ENCODE assay signal across 26 cellular contexts in the genomic region with DNA sequence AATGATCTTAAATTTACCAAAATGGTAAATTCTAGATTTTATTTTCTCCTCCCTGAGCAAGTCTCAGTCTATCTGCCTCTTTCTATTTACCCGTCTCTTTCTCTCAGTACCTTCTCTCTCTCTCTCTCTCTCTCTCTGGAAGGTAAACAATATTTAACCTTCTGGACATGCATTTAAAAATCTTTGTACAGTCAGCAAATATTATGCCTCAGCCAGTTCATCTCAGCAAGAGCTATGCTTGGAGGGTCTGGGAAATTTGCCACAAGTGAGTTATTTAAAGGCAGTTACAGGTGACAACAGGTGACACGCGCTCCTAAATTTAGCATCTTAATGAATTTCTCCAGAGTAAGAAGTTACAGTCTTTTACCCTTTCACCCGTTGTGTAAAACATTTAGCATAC. TPM values are rescaled to one million over a fixed set of nuclear protein-coding genes. Genes with fewer than 3 reads are reported as not detected.
DNase-seq lines count a peak whose midpoint lies in the region; ATAC-seq and TF ChIP-seq lines count a peak whose summit lies in the region.
"Had no signal": no experiment of that assay in that cellular context is flagged by ENCODE, and none has a peak within 500 bp of the region (broad histone marks: within the 10 kb centered on the region; RNA-seq: fewer than 3 reads in every experiment).

No MANE protein-coding gene starts in this region.

- TF ChIP-seq POLR2A in testis (IDR thresholded peaks at IDR 0.05) = no peak

- 65 to 80% methylated on average over 4 of the region's 4 CpGs for WGBS in testis, 2 donors

- intact Hi-C loops in testis (cut with DNase I; ENCODE audit: low total_unique reads) = no loop called here

- no peaks in the 10 kb centered on the region for H3K4me1 ChIP-seq in testis
- H3K4me1 ChIP-seq: Peyer's patch had no signal

- no peaks in the 10 kb centered on the region for H3K36me3 Mint-ChIP-seq in activated T-helper 17 cell treated with anti-CD3 and anti-CD28 coated beads, Interleukin-2, amount 50 U/mL, for 72 hours (ENCODE audit: low read depth)
- H3K36me3 Mint-ChIP-seq in nephron (ENCODE audit: low read depth) (no peaks in the 10 kb centered on the region), progenitor cell of endocrine pancreas (ENCODE audit: insufficient read depth) (no peaks in the 10 kb centered on the region)

- H3K27ac ChIP-seq in testis = no peak overlapping the region
- H3K27ac ChIP-seq: KMS-11, ovary, Peyer's patch, vagina had no signal

- peak overlapping the region; percentile 72 for H3K27ac Mint-ChIP-seq in activated T-helper 17 cell treated with anti-CD3 and anti-CD28 coated beads, Interleukin-2, amount 50 U/mL, for 72 hours
- H3K27ac Mint-ChIP-seq in nephron (peak overlapping the region; percentile 18 to 83 (median 55)), progenitor cell of endocrine pancreas (no peak overlapping the region)
- H3K27ac Mint-ChIP-seq: activated naive CD8-positive, alpha-beta T cell; memory B cell; stimulated activated naive CD8-positive, alpha-beta T cell treated with anti-CD3 and anti-CD28 coated beads, Interleukin-15, amount 100 ng/mL, for 72 hours had no signal

- H3K36me3 ChIP-seq in testis (ENCODE audit: low read depth, missing control alignments) = no peaks in the 10 kb centered on the region
- H3K36me3 ChIP-seq: ovary, Peyer's patch, vagina had no signal

- no peaks in the 10 kb centered on the region for H3K9me3 ChIP-seq in testis
- H3K9me3 ChIP-seq: ovary, Peyer's patch, vagina had no signal

- no peak overlapping the region for H3K4me3 Mint-ChIP-seq in activated T-helper 17 cell treated with anti-CD3 and anti-CD28 coated beads, Interleukin-2, amount 50 U/mL, for 72 hours
- H3K4me3 Mint-ChIP-seq in nephron = no peak overlapping the region
- no peak overlapping the region for H3K4me3 Mint-ChIP-seq in progenitor cell of endocrine pancreas (ENCODE audit: low read depth)
- H3K4me3 Mint-ChIP-seq: activated naive CD8-positive, alpha-beta T cell; memory B cell; neural crest cell; stimulated activated naive CD8-positive, alpha-beta T cell treated with anti-CD3 and anti-CD28 coated beads, Interleukin-15, amount 100 ng/mL, for 72 hours had no signal

- no peaks in the 10 kb centered on the region for H3K27me3 Mint-ChIP-seq in activated T-helper 17 cell treated with anti-CD3 and anti-CD28 coated beads, Interleukin-2, amount 50 U/mL, for 72 hours
- no peaks in the 10 kb centered on the region for H3K27me3 Mint-ChIP-seq in nephron (ENCODE audit: low read depth)
- H3K27me3 Mint-ChIP-seq in progenitor cell of endocrine pancreas = no peaks in the 10 kb centered on the region
- H3K27me3 Mint-ChIP-seq: activated naive CD8-positive, alpha-beta T cell; memory B cell; stimulated activated naive CD8-positive, alpha-beta T cell treated with anti-CD3 and anti-CD28 coated beads, Interleukin-15, amount 100 ng/mL, for 72 hours had no signal

- DNase-seq in NCI-H1092 treated with DMSO at 0.1 percent for 48 hours (lab: John Stamatoyannopoulos, UW) = peak; percentile 12
- DNase-seq in NCI-H1092 (lab: John Stamatoyannopoulos, UW) = no peak
- DNase-seq in LNCaP clone FGC (ENCODE audit: low read depth) = peak; percentile 67
- no peak for DNase-seq in testis
- no peak for DNase-seq in progenitor cell of endocrine pancreas (ENCODE audit: low spot score, unreplicated experiment)
- DNase-seq: activated CD4-positive, alpha-beta T cell treated with anti-CD3 and anti-CD28 coated beads for 4 hours; activated effector memory CD4-positive, alpha-beta T cell treated with anti-CD3 and anti-CD28 coated beads, Interleukin-2, amount 50 U/mL, for 16 hours; hypothalamus; left cardiac atrium; MM.1S; NCI-H1436 treated with DMSO at 0.1 percent for 48 hours; NCI-H2171; NCI-H510A treated with DMSO at 0.1 percent for 48 hours; ovary; Peyer's patch; stimulated activated CD4-positive, alpha-beta T cell treated with anti-CD3 and anti-CD28 coated beads, Interleukin-2, amount 100 ng/mL, for 24 hours; stimulated activated naive CD8-positive, alpha-beta T cell treated with anti-CD3 and anti-CD28 coated beads, Interleukin-15, amount 100 ng/mL, for 72 hours; SW 1271 had no signal

- H3K9me3 Mint-ChIP-seq in activated T-helper 17 cell treated with anti-CD3 and anti-CD28 coated beads, Interleukin-2, amount 50 U/mL, for 72 hours = peaks cover 9% of the 10 kb centered on the region
- peaks cover 34% of the 10 kb centered on the region for H3K9me3 Mint-ChIP-seq in nephron
- peaks cover 7% of the 10 kb centered on the region for H3K9me3 Mint-ChIP-seq in progenitor cell of endocrine pancreas (ENCODE audit: low read depth)

- TF ChIP-seq CTCF in LNCaP clone FGC (IDR thresholded peaks at IDR 0.05; ENCODE audit: control insufficient read depth, extremely low read depth, insufficient read depth) = no peak
- TF ChIP-seq CTCF in nephron (IDR thresholded peaks at IDR 0.05; ENCODE audit: unreplicated experiment in 3 of 3) = no peak
- no peak for TF ChIP-seq CTCF in testis (IDR thresholded peaks at IDR 0.05)
- no peak for TF ChIP-seq CTCF in progenitor cell of endocrine pancreas (IDR thresholded peaks at IDR 0.05; ENCODE audit: unreplicated experiment)

- H3K4me1 Mint-ChIP-seq in activated T-helper 17 cell treated with anti-CD3 and anti-CD28 coated beads, Interleukin-2, amount 50 U/mL, for 72 hours = peaks cover 9% of the 10 kb centered on the region
- peaks cover 18% of the 10 kb centered on the region for H3K4me1 Mint-ChIP-seq in nephron
- no peaks in the 10 kb centered on the region for H3K4me1 Mint-ChIP-seq in progenitor cell of endocrine pancreas (ENCODE audit: low read depth)
- H3K4me1 Mint-ChIP-seq: memory B cell; stimulated activated naive CD8-positive, alpha-beta T cell treated with anti-CD3 and anti-CD28 coated beads, Interleukin-15, amount 100 ng/mL, for 72 hours had no signal

- H3K4me3 ChIP-seq in LNCaP clone FGC (ENCODE audit: low read depth, low read length) (no peak overlapping the region), testis (no peak overlapping the region)
- H3K4me3 ChIP-seq: ovary, Peyer's patch, vagina had no signal

- H3K27me3 ChIP-seq in testis = no peaks in the 10 kb centered on the region
- H3K27me3 ChIP-seq: ovary, Peyer's patch, vagina had no signal

- ATAC-seq in activated T-helper 17 cell treated with anti-CD3 and anti-CD28 coated beads, Interleukin-2, amount 50 U/mL, for 72 hours (replicated peaks) = no peak
- ATAC-seq in HG03457 (IDR thresholded peaks at IDR 0.05; ENCODE audit: unreplicated experiment) = no peak
- ATAC-seq: left cardiac atrium; stimulated activated naive CD8-positive, alpha-beta T cell treated with anti-CD3 and anti-CD28 coated beads, Interleukin-15, amount 100 ng/mL, for 72 hours had no signal

RNA-seq across cellular contexts. Expression of gene FOXN2, which starts 8.9 kb away (rescaled TPM):
- total RNA-seq in activated T-helper 17 cell treated with anti-CD3 and anti-CD28 coated beads, Interleukin-2, amount 50 U/mL, for 72 hours = 10 to 100 TPM; 45.2 to 48.5 TPM
- total RNA-seq in testis = 10 to 100 TPM; 25.6 to 25.7 TPM
- 10.2 TPM for polyA plus RNA-seq in testis (ENCODE audit: insufficient read depth, low read depth, low replicate concordance)
- 14.6 and 15.4 TPM in 2 replicates for total RNA-seq in progenitor cell of endocrine pancreas

Comparison
In these comparisons a context has a peak if more than half of its experiments do, and no peak if none do; other contexts are left out.
1. DNase-seq: peak in NCI-H1092 treated with DMSO at 0.1 percent for 48 hours (single experiment) and LNCaP clone FGC (single experiment); none in NCI-H1092 (single experiment), testis (single experiment) and progenitor cell of endocrine pancreas (single experiment).